ENCODE assay signal across 1 cellular context in the genomic region with DNA sequence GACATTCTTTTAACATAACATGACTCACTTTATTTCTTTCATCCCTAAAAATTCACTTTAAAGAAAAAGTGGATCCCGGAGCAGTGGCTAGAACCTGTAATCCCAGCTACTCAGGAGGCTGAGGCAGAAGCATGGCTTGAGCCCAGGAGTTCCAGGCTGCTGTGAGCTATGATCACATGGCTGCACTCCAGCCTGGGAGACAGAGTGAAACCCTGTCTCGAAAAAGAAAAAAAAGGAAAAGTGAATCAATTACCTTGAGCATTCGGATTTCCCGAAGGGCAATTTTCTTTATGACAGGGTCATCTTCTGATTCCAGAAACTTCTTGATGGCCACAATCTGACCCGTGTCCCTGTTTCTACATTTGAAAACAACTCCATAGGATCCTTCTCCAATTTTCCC.
TF ChIP-seq lines count a peak whose summit lies in the region.

No MANE protein-coding gene starts in this region.

TF ChIP-seq in endothelial cell of umbilical vein, 7 proteins besides CTCF, POLR2A, EP300 and RAD21 (continued from another document):
- TF ChIP-seq MYC (IDR thresholded peaks at IDR 0.05; ENCODE audit: low read depth, low read length) (no peak), POLR2AphosphoS5 (IDR thresholded peaks at IDR 0.05; ENCODE audit: insufficient read depth, low read depth, low read length) (no peak), FOS (IDR thresholded peaks at IDR 0.05; ENCODE audit: borderline replicate concordance, insufficient read depth, low read length) (no peak)
